7 cellular contexts compared by ENCODE assay signal in genomic region chr5:73280821-73281746, GRCh38.
DNase-seq lines count a peak whose midpoint lies in the region; ATAC-seq and TF ChIP-seq lines count a peak whose summit lies in the region.

No MANE protein-coding gene starts in this region.

- no peak for TF ChIP-seq CTCF in epithelial cell of proximal tubule (conservative IDR thresholded peaks at IDR 0.05; ENCODE audit: low read depth, low read length)
- no peak for TF ChIP-seq CTCF in suprapubic skin (IDR thresholded peaks at IDR 0.05)

- H3K9me3 Mint-ChIP-seq in effector memory CD8-positive, alpha-beta T cell: no peaks in the 10 kb centered on the region

- DNase-seq in HT1080 (ENCODE audit: low read depth) (peak; percentile 75), NCI-H526 treated with DMSO at 0.1 percent for 48 hours (lab: John Stamatoyannopoulos, UW) (peak; percentile 15), epithelial cell of proximal tubule (ENCODE audit: low read depth) (peak; percentile 67), suprapubic skin (ENCODE audit: low spot score in 2 of 2) (no peak)
- DNase-seq in effector memory CD8-positive, alpha-beta T cell: no peak

- H3K4me1 Mint-ChIP-seq in effector memory CD8-positive, alpha-beta T cell (ENCODE audit: low read depth in 2 of 2): no peaks in the 10 kb centered on the region

- peak overlapping the region; percentile 72 for H3K27ac ChIP-seq in suprapubic skin

- no peak overlapping the region for H3K4me3 ChIP-seq in epithelial cell of proximal tubule (ENCODE audit: low read depth, low read length)
- no peak overlapping the region for H3K4me3 ChIP-seq in suprapubic skin

- no peaks in the 10 kb centered on the region for H3K36me3 ChIP-seq in suprapubic skin

- peaks cover 72 to 94% of the 10 kb centered on the region in 2 donors for H3K27me3 Mint-ChIP-seq in effector memory CD8-positive, alpha-beta T cell

- H3K9me3 ChIP-seq in suprapubic skin: no peaks in the 10 kb centered on the region

- no peak for ATAC-seq in GM18505 (IDR thresholded peaks at IDR 0.05; ENCODE audit: unreplicated experiment)
- no peak for ATAC-seq in effector memory CD8-positive, alpha-beta T cell (replicated peaks)
- no peak for ATAC-seq in GM21447 (IDR thresholded peaks at IDR 0.05; ENCODE audit: unreplicated experiment)

- TF ChIP-seq EP300 in suprapubic skin (IDR thresholded peaks at IDR 0.05): no peak

- 33% methylated on average over 20 of the region's 20 CpGs for WGBS in suprapubic skin

- H3K36me3 Mint-ChIP-seq in effector memory CD8-positive, alpha-beta T cell (ENCODE audit: insufficient read depth): peaks cover 3% of the 10 kb centered on the region

- H3K4me1 ChIP-seq in suprapubic skin: peaks cover 45% of the 10 kb centered on the region

- no peaks in the 10 kb centered on the region for H3K27me3 ChIP-seq in suprapubic skin

- no peak overlapping the region for H3K27ac Mint-ChIP-seq in effector memory CD8-positive, alpha-beta T cell

- H3K4me3 Mint-ChIP-seq in effector memory CD8-positive, alpha-beta T cell: no peak overlapping the region

- TF ChIP-seq POLR2A in suprapubic skin (IDR thresholded peaks at IDR 0.05) (no peak), GM18505 (IDR thresholded peaks at IDR 0.05; ENCODE audit: borderline replicate concordance, extremely low read depth, insufficient read depth, insufficient read length) (no peak)

Comparison
In these comparisons a context has a peak if more than half of its experiments do, and no peak if none do; other contexts are left out.
1. DNase-seq: peak in HT1080 (single experiment), NCI-H526 treated with DMSO at 0.1 percent for 48 hours (single experiment) and epithelial cell of proximal tubule (single experiment); none in suprapubic skin (0 of 2) and effector memory CD8-positive, alpha-beta T cell (0 of 3).